In the genomic region with DNA sequence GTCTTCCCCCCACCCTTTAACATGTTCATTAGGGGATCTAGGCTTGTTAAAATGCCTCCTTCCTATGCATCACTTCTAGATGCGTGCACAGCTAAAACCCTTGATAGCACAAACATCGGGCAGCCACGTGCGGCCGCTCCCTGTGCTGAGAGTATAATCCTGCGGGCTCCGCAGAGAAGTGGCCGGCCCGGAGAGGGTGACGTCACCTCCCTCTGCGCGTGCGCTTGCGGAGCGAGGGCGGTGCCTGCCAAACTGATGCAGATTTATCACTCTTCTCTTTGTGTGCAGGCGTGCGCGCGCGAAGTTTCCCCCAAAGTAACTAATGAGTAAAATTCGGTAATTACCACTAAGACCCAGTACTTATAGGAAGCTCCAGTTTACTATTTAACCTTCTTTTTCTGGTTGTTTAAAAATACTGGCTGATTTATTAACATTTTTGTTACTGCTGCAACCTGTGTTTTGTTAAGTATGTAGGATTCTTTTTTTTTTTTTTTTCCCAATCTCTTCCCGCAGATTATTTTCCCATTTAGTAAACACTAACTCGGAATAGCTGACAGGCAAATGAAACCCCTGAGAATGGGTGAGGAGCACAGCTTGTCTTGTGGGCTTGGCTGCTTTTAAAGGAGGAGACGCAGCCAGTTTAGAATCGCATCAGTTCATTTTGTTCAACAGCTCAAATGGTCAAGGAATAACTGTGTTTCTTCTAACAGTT, we compare ENCODE assay signal across 8 cellular contexts.
DNase-seq lines count a peak whose midpoint lies in the region; ATAC-seq and TF ChIP-seq lines count a peak whose summit lies in the region.

No MANE protein-coding gene starts in this region.

- H3K4me3 Mint-ChIP-seq in T-helper 17 cell, result peak overlapping the region; percentile 79

- no peaks in the 10 kb centered on the region for H3K4me1 Mint-ChIP-seq in T-helper 17 cell

- peaks cover 91% of the 10 kb centered on the region for H3K79me2 ChIP-seq in hepatocyte

- H3K27ac Mint-ChIP-seq in T-helper 17 cell, result no peak overlapping the region

- WGBS in hepatocyte (ENCODE audit: low lambda C conversion rate, missing lambda C conversion rate), result 4% methylated on average over 26 of the region's 26 CpGs

- peaks cover 28% of the 10 kb centered on the region for H3K4me1 ChIP-seq in hepatocyte (ENCODE audit: insufficient read depth)
- H3K4me1 ChIP-seq in gastrocnemius medialis, result peaks cover 43 to 44% of the 10 kb centered on the region in 2 donors

- peak overlapping the region; percentile 75 for H3K4me2 ChIP-seq in hepatocyte

- in situ Hi-C loops in gastrocnemius medialis (cut with MboI; ENCODE audit: low sequenced_read_pairs in 4 of 4), result loop anchor here in 3 of 4 donors (5.0 to 25.0 kb wide), 4 partner anchors 150 to 277 kb away; no protein-coding TSS in a partner anchor

- peaks cover 37% of the 10 kb centered on the region for H4K20me1 ChIP-seq in hepatocyte (ENCODE audit: insufficient read depth, poor library complexity, severe bottlenecking)

- ATAC-seq in GM18498 (IDR thresholded peaks at IDR 0.05; ENCODE audit: unreplicated experiment), result peak; percentile 89
- peak; percentile 73 for ATAC-seq in HG02840 (IDR thresholded peaks at IDR 0.05; ENCODE audit: low FRiP score, unreplicated experiment)
- peak; percentile 93 for ATAC-seq in T-helper 17 cell
- peak; percentile 71 to 73 for ATAC-seq in gastrocnemius medialis

- H3K27ac ChIP-seq in hepatocyte (peak overlapping the region; percentile 39), gastrocnemius medialis (peak overlapping the region in 2 of 4 donors; percentile 27 to 51)

- peak; percentile 37 to 46 for TF ChIP-seq POLR2A in gastrocnemius medialis (IDR thresholded peaks at IDR 0.05)

- H3K27me3 ChIP-seq in hepatocyte (no peaks in the 10 kb centered on the region), gastrocnemius medialis (no peaks in the 10 kb centered on the region)

- H3K9me2 ChIP-seq in hepatocyte (replicated peaks; ENCODE audit: insufficient read depth), result no peaks in the 10 kb centered on the region

- H3K9me3 ChIP-seq in T-helper 17 cell (ENCODE audit: control insufficient read depth, low read length, poor library complexity, severe bottlenecking) (no peaks in the 10 kb centered on the region), hepatocyte (ENCODE audit: low read depth) (no peaks in the 10 kb centered on the region), gastrocnemius medialis (no peaks in the 10 kb centered on the region)

- H3K36me3 ChIP-seq in hepatocyte (replicated peaks; ENCODE audit: insufficient read depth, low read depth) (no peaks in the 10 kb centered on the region), gastrocnemius medialis (no peaks in the 10 kb centered on the region)

- H2AFZ ChIP-seq in hepatocyte, result no peak overlapping the region

- H3K4me3 ChIP-seq in hepatocyte (peak overlapping the region; percentile 28), gastrocnemius medialis (peak overlapping the region; percentile 19 to 52 (median 38))

- intact Hi-C loops in gastrocnemius medialis (cut with DNase I; ENCODE audit: low total_unique reads), result loop anchor here (5.0 kb wide), 1 partner anchor 62 kb away; no protein-coding TSS in a partner anchor

- DNase-seq in NCI-H1417 treated with DMSO at 0.1 percent for 48 hours (lab: John Stamatoyannopoulos, UW) (peak; percentile 87), T-helper 17 cell (peak; percentile 25 to 50 (median 32)), astrocyte of the hippocampus (ENCODE audit: low read depth, low spot score) (peak; percentile 97), hepatocyte (ENCODE audit: low spot score) (peak; percentile 96), gastrocnemius medialis (peak; percentile 79 to 85), AML-193 (lab: John Stamatoyannopoulos, UW) (no peak)

- TF ChIP-seq CTCF in hepatocyte (IDR thresholded peaks at IDR 0.05; ENCODE audit: poor library complexity), result no peak
- TF ChIP-seq CTCF in gastrocnemius medialis (IDR thresholded peaks at IDR 0.05 in 4 of 5, conservative IDR thresholded peaks at IDR 0.05 in 1 of 5), result no peak

- peaks cover 2% of the 10 kb centered on the region for H3K36me3 Mint-ChIP-seq in T-helper 17 cell (ENCODE audit: low read depth)

- H3K27me3 Mint-ChIP-seq in T-helper 17 cell, result peaks cover 71% of the 10 kb centered on the region

Comparison
In these comparisons a context has a peak if more than half of its experiments do, and no peak if none do; other contexts are left out.
1. DNase-seq: peak in NCI-H1417 treated with DMSO at 0.1 percent for 48 hours (single experiment), T-helper 17 cell (3 of 3), astrocyte of the hippocampus (single experiment), hepatocyte (single experiment) and gastrocnemius medialis (2 of 2); none in AML-193 (0 of 2).
2. Peak in every context shown above with its lines, with median percentiles within 50 percentile points of each other: ATAC-seq.